16 cellular contexts compared by ENCODE assay signal in the genomic region with DNA sequence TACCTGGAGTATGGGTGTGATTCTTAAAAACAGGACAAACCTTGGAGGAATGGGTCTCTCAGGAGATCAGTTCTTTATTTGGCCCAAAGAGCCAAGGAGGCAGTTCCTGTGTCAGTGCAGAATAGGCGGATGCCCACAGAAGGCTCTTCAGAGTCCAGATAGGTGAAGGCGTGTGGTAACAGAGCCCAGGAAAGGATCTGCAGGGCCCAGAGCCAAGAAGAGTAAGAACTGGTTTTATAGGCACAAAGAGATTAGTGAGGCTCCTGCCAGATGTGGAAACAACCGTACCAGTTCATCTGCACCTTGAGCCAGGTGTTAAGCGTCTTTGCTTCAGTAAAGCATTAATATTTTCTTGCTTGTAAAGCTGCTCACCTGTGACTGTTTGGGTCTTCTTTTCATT.
DNase-seq lines count a peak whose midpoint lies in the region; ATAC-seq and TF ChIP-seq lines count a peak whose summit lies in the region.
"Had no signal": no experiment of that assay in that cellular context is flagged by ENCODE, and none has a peak within 500 bp of the region (broad histone marks: within the 10 kb centered on the region; RNA-seq: fewer than 3 reads in every experiment).

No MANE protein-coding gene starts in this region.

- POLR2A ChIA-PET in A673 (lab: Charles Lee; ENCODE audit: low non-redundant PET), result no interaction called here

- H3K4me1 ChIP-seq in mammary epithelial cell (ENCODE audit: insufficient read depth, low read length), result no peaks in the 10 kb centered on the region
- H3K4me1 ChIP-seq in A673 (ENCODE audit: insufficient read depth, low read length, poor library complexity, severe bottlenecking), result peaks cover 18% of the 10 kb centered on the region
- H3K4me1 ChIP-seq: HAP-1 had no signal

- WGBS in mammary epithelial cell (ENCODE audit: low coverage, missing lambda C conversion rate), result 5% methylated on average over 4 of the region's 4 CpGs

- BruUV-seq in mammary epithelial cell (replicated peaks; lab: Mats Ljungman, UMichigan) (no TSS peak), A673 (replicated peaks; lab: Mats Ljungman, UMichigan) (no TSS peak)

- dilution Hi-C loops in mammary epithelial cell (cut with HindIII; ENCODE audit: low sequenced_read_pairs), result no loop called here

- CTCF ChIA-PET in mammary epithelial cell (lab: Charles Lee; ENCODE audit: low non-redundant PET) (interaction anchor here (0.5 kb wide), 1 partner anchor 211 kb away, joined by 7 read pairs; no protein-coding TSS in a partner anchor), A673 (lab: Charles Lee) (no interaction called here)

- peak; percentile 93 for ATAC-seq in esophagus mucosa
- ATAC-seq in HG02973 (IDR thresholded peaks at IDR 0.05; ENCODE audit: unreplicated experiment), result no peak
- no peak for ATAC-seq in GM18498 (IDR thresholded peaks at IDR 0.05; ENCODE audit: unreplicated experiment)

- intact Hi-C loops in mammary epithelial cell (cut with micrococcal nuclease) (no loop called here), A673 (cut with micrococcal nuclease; ENCODE audit: unreplicated experiment) (no loop called here)

- H3K4me3 ChIP-seq in LNCaP clone FGC (ENCODE audit: low read depth, low read length), result no peak overlapping the region
- H3K4me3 ChIP-seq in mammary epithelial cell (replicated peaks in 1 of 3; ENCODE audit: insufficient read depth in 1 of 3, low read depth in 2 of 3, low read length in 3 of 3), result no peak overlapping the region
- H3K4me3 ChIP-seq in A673 (ENCODE audit: low read depth, low read length, poor library complexity, severe bottlenecking), result no peak overlapping the region
- H3K4me3 ChIP-seq: GM23248, HAP-1 had no signal

- H3K27me3 ChIP-seq in mammary epithelial cell (ENCODE audit: insufficient read depth, low read length) (no peaks in the 10 kb centered on the region), A673 (replicated peaks; ENCODE audit: insufficient read depth, low read depth, low read length, poor library complexity) (peaks cover 35% of the 10 kb centered on the region)

- H3K4me2 ChIP-seq in mammary epithelial cell (ENCODE audit: insufficient read depth, low read depth, low read length), result no peak overlapping the region

- no peaks in the 10 kb centered on the region for H3K36me3 ChIP-seq in mammary epithelial cell (ENCODE audit: insufficient read depth, low read length)
- H3K36me3 ChIP-seq in A673 (ENCODE audit: insufficient read depth, low read length, poor library complexity, severe bottlenecking), result no peaks in the 10 kb centered on the region
- H3K36me3 ChIP-seq: HAP-1 had no signal

- no peaks in the 10 kb centered on the region for H4K20me1 ChIP-seq in mammary epithelial cell (ENCODE audit: insufficient read depth, low read length)

- no peak overlapping the region for H3K9ac ChIP-seq in mammary epithelial cell (ENCODE audit: insufficient read depth, low read length)
- H3K9ac ChIP-seq: GM23248 had no signal

- H3K27ac ChIP-seq in mammary epithelial cell (ENCODE audit: insufficient read depth, low read depth, low read length), result no peak overlapping the region
- H3K27ac ChIP-seq in A673 (ENCODE audit: low read depth, low read length, poor library complexity, severe bottlenecking), result no peak overlapping the region
- H3K27ac ChIP-seq: C4-2B, GM23248, HL-60 had no signal

- H3K9me3 ChIP-seq in mammary epithelial cell (replicated peaks; ENCODE audit: insufficient read depth, low read length) (no peaks in the 10 kb centered on the region), A673 (ENCODE audit: low read depth, low read length, poor library complexity, severe bottlenecking) (no peaks in the 10 kb centered on the region)
- H3K9me3 ChIP-seq: Caco-2, HAP-1 had no signal

- TF ChIP-seq CTCF in LNCaP clone FGC (IDR thresholded peaks at IDR 0.05; ENCODE audit: control insufficient read depth, extremely low read depth, insufficient read depth), result no peak
- TF ChIP-seq CTCF in mammary epithelial cell (conservative IDR thresholded peaks at IDR 0.05 in 1 of 2, IDR thresholded peaks at IDR 0.05 in 1 of 2; ENCODE audit: extremely low read depth in 1 of 2, insufficient read depth in 1 of 2, low read depth in 1 of 2, low read length in 2 of 2), result no peak
- TF ChIP-seq CTCF in A673 (conservative IDR thresholded peaks at IDR 0.05; ENCODE audit: low read depth, low read length), result no peak

- no peak overlapping the region for H2AFZ ChIP-seq in mammary epithelial cell (ENCODE audit: low read depth, low read length)
- H2AFZ ChIP-seq: GM23248 had no signal

- H3K79me2 ChIP-seq in mammary epithelial cell (ENCODE audit: insufficient read depth, low read length), result no peaks in the 10 kb centered on the region

- DNase-seq in LNCaP clone FGC (ENCODE audit: low read depth) (peak; percentile 22), mammary epithelial cell (peak; percentile 60), A673 (ENCODE audit: low spot score) (no peak)
- DNase-seq in activated CD4-positive, alpha-beta T cell treated with anti-CD3 and anti-CD28 coated beads for 4 hours, result no peak
- DNase-seq: ACHN; AML-193; Caco-2; CD4-positive, alpha-beta T cell; GF-D8; GM23248 had no signal

- in situ Hi-C loops in mammary epithelial cell (cut with MboI; ENCODE audit: low sequenced_read_pairs in 2 of 2), result no loop called here

Comparison
In these comparisons a context has a peak if more than half of its experiments do, and no peak if none do; other contexts are left out.
1. DNase-seq: peak in LNCaP clone FGC (single experiment) and mammary epithelial cell (single experiment); none in A673 (single experiment) and activated CD4-positive, alpha-beta T cell treated with anti-CD3 and anti-CD28 coated beads for 4 hours (0 of 2).